ENCODE assay signal across 2 cellular contexts in genomic region chr2:177247693-177248262, GRCh38.
A peak's percentile ranks its signal among the peaks of the same experiment; 100 is the strongest.
TF ChIP-seq lines count a peak whose summit lies in the region.

No MANE protein-coding gene starts in this region.

TF ChIP-seq in HepG2, 621 proteins besides CTCF, POLR2A, EP300 and RAD21:
- TF ChIP-seq THAP7 (CRISPR knock-in tag; IDR thresholded peaks at IDR 0.05), result 0 out of 2 replicates have a peak, but pooled peaks have one; percentile 20
- peak; percentile 95 for TF ChIP-seq RBM22 (optimal IDR thresholded peaks at IDR 0.05; ENCODE audit: low read length)
- no peak for TF ChIP-seq ZBTB7A (CRISPR knock-in tag; IDR thresholded peaks at IDR 0.05)

TF ChIP-seq in K562, 482 proteins besides CTCF, POLR2A, EP300 and RAD21:
- TF ChIP-seq TEAD2 (tag; IDR thresholded peaks at IDR 0.05), result no peak
- 0 out of 2 replicates have a peak, but pooled peaks have one; percentile 8 for TF ChIP-seq POLR2G (IDR thresholded peaks at IDR 0.05; ENCODE audit: low read depth, low read length)
- 0 out of 2 replicates have a peak, but pooled peaks have one; percentile 42 for TF ChIP-seq POLR2AphosphoS5 (IDR thresholded peaks at IDR 0.05; ENCODE audit: control insufficient read depth, insufficient read depth, low read depth, low read length)
